8 cellular contexts compared by ENCODE assay signal in the genomic region with DNA sequence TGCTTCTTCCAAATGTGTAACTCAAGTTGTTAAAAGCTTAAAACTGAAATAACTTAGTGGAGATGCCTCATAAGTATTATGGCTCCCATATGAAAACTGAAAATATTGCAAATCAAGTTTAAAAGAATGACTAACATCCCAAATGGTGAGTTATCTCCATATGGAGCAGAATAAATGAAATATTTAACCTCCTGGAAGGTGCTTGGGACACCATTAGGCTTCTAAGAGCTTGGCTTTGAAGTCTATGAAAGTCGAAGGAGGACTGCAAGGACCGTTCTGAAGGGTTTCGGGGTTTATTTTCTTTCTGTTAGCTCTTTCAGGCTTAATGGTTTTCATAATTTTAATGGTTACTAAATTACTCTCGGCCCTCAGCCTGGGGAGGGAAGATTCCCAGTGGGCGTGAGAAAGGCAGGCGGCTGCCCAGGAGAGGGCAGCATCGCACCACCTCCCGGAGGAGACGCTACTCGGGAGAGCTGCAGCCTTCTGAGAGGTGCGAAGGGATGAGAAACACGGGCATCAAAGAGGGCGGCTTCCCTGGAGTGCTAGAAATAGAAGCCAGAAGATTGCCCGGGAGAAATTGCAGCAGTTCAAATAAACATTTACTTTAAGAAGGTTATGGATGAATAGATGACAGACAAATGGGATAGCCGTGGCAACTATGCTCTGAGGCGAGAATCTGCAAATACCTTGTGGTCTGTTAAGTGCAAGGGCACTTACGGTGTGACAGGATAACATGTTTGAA. TPM values are rescaled to one million over a fixed set of nuclear protein-coding genes. Genes with fewer than 3 reads are reported as not detected.
DNase-seq lines count a peak whose midpoint lies in the region; ATAC-seq and TF ChIP-seq lines count a peak whose summit lies in the region.

No MANE protein-coding gene starts in this region.

- no peaks in the 10 kb centered on the region for H3K27me3 ChIP-seq in BE2C
- no peaks in the 10 kb centered on the region for H3K27me3 ChIP-seq in effector memory CD4-positive, alpha-beta T cell (replicated peaks; ENCODE audit: control insufficient read depth, insufficient read depth, low read length, poor library complexity, severe bottlenecking)

- peaks cover 6% of the 10 kb centered on the region for H3K27me3 Mint-ChIP-seq in memory B cell

- no peaks in the 10 kb centered on the region for H3K36me3 Mint-ChIP-seq in memory B cell

- peak; percentile 80 for TF ChIP-seq CTCF in BE2C (IDR thresholded peaks at IDR 0.05; ENCODE audit: low read depth, low read length)

- H3K4me3 ChIP-seq in BE2C (ENCODE audit: low read depth, low read length) = no peak overlapping the region
- no peak overlapping the region for H3K4me3 ChIP-seq in effector memory CD4-positive, alpha-beta T cell (ENCODE audit: insufficient read depth, low read depth, low read length, poor library complexity, severe bottlenecking)

- no peaks in the 10 kb centered on the region for H3K9me3 Mint-ChIP-seq in memory B cell

- no peak overlapping the region for H3K27ac Mint-ChIP-seq in memory B cell

- no peak overlapping the region for H3K4me3 Mint-ChIP-seq in memory B cell

- no peaks in the 10 kb centered on the region for H3K36me3 ChIP-seq in BE2C
- H3K36me3 ChIP-seq in effector memory CD4-positive, alpha-beta T cell (ENCODE audit: control insufficient read depth, insufficient read depth, low read length) = no peaks in the 10 kb centered on the region

- peak; percentile 90 for ATAC-seq in GM18909 (IDR thresholded peaks at IDR 0.05; ENCODE audit: poor library complexity, unreplicated experiment)
- peak; percentile 79 for ATAC-seq in HG03378 (IDR thresholded peaks at IDR 0.05; ENCODE audit: unreplicated experiment)
- peak; percentile 96 for ATAC-seq in memory B cell (ENCODE audit: low read depth)

- peaks cover 3% of the 10 kb centered on the region for H3K4me1 Mint-ChIP-seq in memory B cell

- no peak overlapping the region for H3K27ac ChIP-seq in effector memory CD4-positive, alpha-beta T cell (ENCODE audit: insufficient read depth, low read length, poor library complexity, severe bottlenecking)

- peak; percentile 73 for DNase-seq in BE2C
- DNase-seq in NCI-H69 (lab: John Stamatoyannopoulos, UW) = peak; percentile 86
- DNase-seq in activated CD8-positive, alpha-beta memory T cell treated with anti-CD3 and anti-CD28 coated beads for 1 hour (ENCODE audit: extremely low read depth in 1 of 2, low read depth in 1 of 2) = peak; percentile 19 to 66
- peak; percentile 30 to 51 (median 39) for DNase-seq in effector memory CD4-positive, alpha-beta T cell
- DNase-seq in memory B cell (ENCODE audit: low spot score in 2 of 2) = peak; percentile 63 to 66
- DNase-seq in stimulated activated CD8-positive, alpha-beta memory T cell treated with anti-CD3 and anti-CD28 coated beads, Interleukin-15, amount 100 ng/mL, for 4 hours (ENCODE audit: low read depth in 2 of 2) = peak; percentile 32 to 41

- no peaks in the 10 kb centered on the region for H3K4me1 ChIP-seq in BE2C
- peaks cover 3% of the 10 kb centered on the region for H3K4me1 ChIP-seq in effector memory CD4-positive, alpha-beta T cell (ENCODE audit: control insufficient read depth, insufficient read depth, low read length, poor library complexity, severe bottlenecking)

- H3K9me3 ChIP-seq in BE2C = no peaks in the 10 kb centered on the region
- H3K9me3 ChIP-seq in effector memory CD4-positive, alpha-beta T cell (ENCODE audit: control insufficient read depth, low read length) = no peaks in the 10 kb centered on the region

RNA-seq across cellular contexts. Expression of gene MAP3K19, which starts 43.1 kb away (rescaled TPM):
- not detected for polyA plus RNA-seq in BE2C (2012; ENCODE audit: insufficient read depth, insufficient read length, low read depth)

RNA-seq across cellular contexts. Expression of gene RAB3GAP1, which starts 47.9 kb away (rescaled TPM):
- polyA plus RNA-seq in BE2C (2012; ENCODE audit: insufficient read depth, insufficient read length, low read depth) = 24.4 TPM
